Comparison of ENCODE assay signal across 18 cellular contexts in genomic region chr4:102683846-102684581, GRCh38.
"Had no signal": no experiment of that assay in that cellular context is flagged by ENCODE, and none has a peak within 500 bp of the region (broad histone marks: within the 10 kb centered on the region; RNA-seq: fewer than 3 reads in every experiment).

No MANE protein-coding gene starts in this region.

- H3K4me1 ChIP-seq: prostate gland, right lobe of liver had no signal

- FAIRE-seq: astrocyte had no signal

- H3K36me3 ChIP-seq: prostate gland had no signal

- H3K27ac ChIP-seq: prostate gland, right lobe of liver, spleen had no signal

- ATAC-seq: activated CD4-positive, alpha-beta T cell treated with anti-CD3 and anti-CD28 coated beads for 36 hours; activated CD8-positive, alpha-beta T cell treated with anti-CD3 and anti-CD28 coated beads for 36 hours; left cardiac atrium; right lobe of liver; stimulated activated memory B cell treated with anti-CD40 and anti-IgM and Interleukin-4, amounts not matched to agents 10 μg/mL and 1 μg/mL and 100 μg/mL, for 72 hours had no signal

- DNase-seq: activated CD4-positive, alpha-beta T cell treated with anti-CD3 and anti-CD28 coated beads for 36 hours; activated CD8-positive, alpha-beta memory T cell treated with anti-CD3 and anti-CD28 coated beads, Interleukin-2, amount 50 U/mL, for 48 hours; activated CD8-positive, alpha-beta T cell treated with anti-CD3 and anti-CD28 coated beads for 36 hours; activated naive CD4-positive, alpha-beta T cell treated with Interleukin-2 at 50 U/mL for 16 hours; central memory CD4-positive, alpha-beta T cell; effector memory CD4-positive, alpha-beta T cell; glutamatergic neuron; immature natural killer cell; left cardiac atrium; occipital lobe; right lobe of liver; spleen; stimulated activated CD4-positive, alpha-beta T cell treated with anti-CD3 and anti-CD28 coated beads, Interleukin-1b, Interleukin-23, amount 100 ng/mL, for 48 hours; SW 1271 had no signal

- H3K27me3 ChIP-seq: right lobe of liver, spleen had no signal

- H3K4me3 ChIP-seq: lung, prostate gland, right lobe of liver, spleen had no signal
